Comparison of ENCODE assay signal across 8 cellular contexts in the genomic region with DNA sequence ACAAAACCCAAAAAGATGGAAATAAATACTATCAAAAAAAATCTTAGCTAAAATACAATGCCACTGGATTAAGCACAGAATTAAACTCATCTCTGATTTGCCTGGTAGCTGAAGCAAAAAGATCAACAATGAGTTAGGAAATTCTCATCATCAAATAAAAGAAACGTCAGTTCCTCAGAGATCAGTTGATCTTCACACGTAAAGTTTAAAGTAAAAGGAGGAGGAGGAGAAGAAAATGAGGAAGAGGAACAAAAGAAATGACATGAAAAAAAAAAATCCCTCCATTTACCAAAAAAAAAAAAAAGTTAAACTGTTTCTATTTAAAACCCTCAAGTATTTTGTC. TPM values are rescaled to one million over a fixed set of nuclear protein-coding genes. Genes with fewer than 3 reads are reported as not detected.
DNase-seq lines count a peak whose midpoint lies in the region; TF ChIP-seq lines count a peak whose summit lies in the region.

No MANE protein-coding gene starts in this region.

- no peaks in the 10 kb centered on the region for H3K9me3 Mint-ChIP-seq in T-helper 1 cell treated with Interleukin-12 subunit alpha and Interleukin-12 subunit beta and Interleukin-4 antibody, amounts not matched to agents 30 μg/mL and 1 μg/mL, for 36 hours
- H3K9me3 Mint-ChIP-seq in activated CD4-positive, alpha-beta memory T cell treated with anti-CD3 and anti-CD28 coated beads, Interleukin-2, amount 10 ng/mL, durations not matched to agents 7 days and 5 days = peaks cover 4% of the 10 kb centered on the region
- H3K9me3 Mint-ChIP-seq in immature natural killer cell = no peaks in the 10 kb centered on the region

- H3K27me3 Mint-ChIP-seq in T-helper 1 cell treated with Interleukin-12 subunit alpha and Interleukin-12 subunit beta and Interleukin-4 antibody, amounts not matched to agents 30 μg/mL and 1 μg/mL, for 36 hours (ENCODE audit: low read depth) = no peaks in the 10 kb centered on the region
- no peaks in the 10 kb centered on the region for H3K27me3 Mint-ChIP-seq in activated CD4-positive, alpha-beta memory T cell treated with anti-CD3 and anti-CD28 coated beads, Interleukin-2, amount 10 ng/mL, durations not matched to agents 7 days and 5 days
- H3K27me3 Mint-ChIP-seq in immature natural killer cell (ENCODE audit: low read depth in 3 of 3) = peaks cover 0 to 2% (median 2%) of the 10 kb centered on the region in 3 donors

- peaks cover 59% of the 10 kb centered on the region for H3K4me1 Mint-ChIP-seq in T-helper 1 cell treated with Interleukin-12 subunit alpha and Interleukin-12 subunit beta and Interleukin-4 antibody, amounts not matched to agents 30 μg/mL and 1 μg/mL, for 36 hours (ENCODE audit: low read depth)
- peaks cover 62% of the 10 kb centered on the region for H3K4me1 Mint-ChIP-seq in activated CD4-positive, alpha-beta memory T cell treated with anti-CD3 and anti-CD28 coated beads, Interleukin-2, amount 10 ng/mL, durations not matched to agents 7 days and 5 days
- H3K4me1 Mint-ChIP-seq in immature natural killer cell = peaks cover 57 to 58% of the 10 kb centered on the region in 2 donors

- DNase-seq in T-helper 1 cell (no peak), immature natural killer cell (no peak), suprapubic skin (ENCODE audit: low spot score in 2 of 2) (no peak), HUDEP-2 (lab: John Stamatoyannopoulos, UW; ENCODE audit: unreplicated experiment in 76 of 76) (no peak), NCI-H2171 treated with DMSO at 0.1 percent for 48 hours (lab: John Stamatoyannopoulos, UW) (no peak), NCI-H748 treated with DMSO at 0.1 percent for 48 hours (lab: John Stamatoyannopoulos, UW) (no peak)
- DNase-seq in activated CD4-positive, alpha-beta memory T cell treated with anti-CD3 and anti-CD28 coated beads, Interleukin-2, amount 10 ng/mL, durations not matched to agents 7 days and 5 days = no peak

- POLR2A ChIA-PET in activated CD4-positive, alpha-beta memory T cell treated with anti-CD3 and anti-CD28 coated beads, Interleukin-2, amount 10 ng/mL, durations not matched to agents 7 days and 5 days (lab: Charles Lee) = interaction anchor here (0.6 to 4.3 kb wide), 18 partner anchors 8 to 404 kb away, joined by 3 to 276 read pairs (median 7); a partner anchor contains a TSS

- WGBS in suprapubic skin = 27% methylated on average over 2 of the region's 2 CpGs

- peak overlapping the region; percentile 89 for H3K27ac ChIP-seq in suprapubic skin

- peak overlapping the region; percentile 80 for H3K4me3 Mint-ChIP-seq in T-helper 1 cell treated with Interleukin-12 subunit alpha and Interleukin-12 subunit beta and Interleukin-4 antibody, amounts not matched to agents 30 μg/mL and 1 μg/mL, for 36 hours
- peak overlapping the region; percentile 63 for H3K4me3 Mint-ChIP-seq in activated CD4-positive, alpha-beta memory T cell treated with anti-CD3 and anti-CD28 coated beads, Interleukin-2, amount 10 ng/mL, durations not matched to agents 7 days and 5 days
- H3K4me3 Mint-ChIP-seq in immature natural killer cell = peak overlapping the region; percentile 74 to 88 (median 85)

- H3K36me3 Mint-ChIP-seq in T-helper 1 cell treated with Interleukin-12 subunit alpha and Interleukin-12 subunit beta and Interleukin-4 antibody, amounts not matched to agents 30 μg/mL and 1 μg/mL, for 36 hours (ENCODE audit: low read depth) = peaks cover 51% of the 10 kb centered on the region
- H3K36me3 Mint-ChIP-seq in activated CD4-positive, alpha-beta memory T cell treated with anti-CD3 and anti-CD28 coated beads, Interleukin-2, amount 10 ng/mL, durations not matched to agents 7 days and 5 days (ENCODE audit: low read depth) = peaks cover 66% of the 10 kb centered on the region
- H3K36me3 Mint-ChIP-seq in immature natural killer cell = peaks cover 0 to 15% (median 10%) of the 10 kb centered on the region in 3 donors

- no peak for TF ChIP-seq EP300 in suprapubic skin (IDR thresholded peaks at IDR 0.05)

- H3K9me3 ChIP-seq in suprapubic skin = no peaks in the 10 kb centered on the region

- H3K27me3 ChIP-seq in suprapubic skin = no peaks in the 10 kb centered on the region

- TF ChIP-seq POLR2A in suprapubic skin (IDR thresholded peaks at IDR 0.05) = no peak

- H3K4me3 ChIP-seq in suprapubic skin = no peak overlapping the region

- peaks cover 54% of the 10 kb centered on the region for H3K4me1 ChIP-seq in suprapubic skin

- no peak for TF ChIP-seq CTCF in suprapubic skin (IDR thresholded peaks at IDR 0.05)

- H3K36me3 ChIP-seq in suprapubic skin = no peaks in the 10 kb centered on the region

- CTCF ChIA-PET in activated CD4-positive, alpha-beta memory T cell treated with anti-CD3 and anti-CD28 coated beads, Interleukin-2, amount 10 ng/mL, durations not matched to agents 7 days and 5 days (lab: Charles Lee) = interaction anchor here (0.7 to 4.4 kb wide), 9 partner anchors 13 to 891 kb away, joined by 3 to 49 read pairs (median 5); a partner anchor contains a TSS

- H3K27ac Mint-ChIP-seq in T-helper 1 cell treated with Interleukin-12 subunit alpha and Interleukin-12 subunit beta and Interleukin-4 antibody, amounts not matched to agents 30 μg/mL and 1 μg/mL, for 36 hours = peak overlapping the region; percentile 94
- H3K27ac Mint-ChIP-seq in activated CD4-positive, alpha-beta memory T cell treated with anti-CD3 and anti-CD28 coated beads, Interleukin-2, amount 10 ng/mL, durations not matched to agents 7 days and 5 days = peak overlapping the region; percentile 98
- peak overlapping the region; percentile 81 to 96 (median 92) for H3K27ac Mint-ChIP-seq in immature natural killer cell

RNA-seq across cellular contexts. Expression of a gene that starts 22.6 kb away (rescaled TPM):
- total RNA-seq in activated CD4-positive, alpha-beta memory T cell treated with anti-CD3 and anti-CD28 coated beads, Interleukin-2, amount 10 ng/mL, durations not matched to agents 7 days and 5 days = 10 to 100 TPM; 28.3 to 31.4 TPM
- polyA plus RNA-seq in immature natural killer cell = 10 to 100 TPM in 1 of 3 donors, 1 to 10 TPM in 2; 3.5 to 10.2 (median 6.7) TPM
- 10 to 100 TPM; 10.0 to 17.4 (median 10.7) TPM for total RNA-seq in suprapubic skin
